Comparison of ENCODE assay signal across 2 cellular contexts in genomic region chr2:73985318-73986084, GRCh38.
TF ChIP-seq lines count a peak whose summit lies in the region.

No MANE protein-coding gene starts in this region.

TF ChIP-seq in IMR-90, 13 proteins besides CTCF, POLR2A, EP300 and RAD21:
- TF ChIP-seq MXI1 (IDR thresholded peaks at IDR 0.05; ENCODE audit: borderline replicate concordance, low read depth, low read length), result no peak
- TF ChIP-seq ELK1 (IDR thresholded peaks at IDR 0.05; ENCODE audit: borderline replicate concordance, low read depth, low read length), result no peak
- TF ChIP-seq CHD1 (IDR thresholded peaks at IDR 0.05; ENCODE audit: low read depth, low read length), result no peak
- TF ChIP-seq RCOR1 (IDR thresholded peaks at IDR 0.05; ENCODE audit: insufficient replicate concordance, low read length), result no peak
- TF ChIP-seq USF2 (IDR thresholded peaks at IDR 0.05; ENCODE audit: low read depth, low read length), result no peak
- TF ChIP-seq CEBPB (IDR thresholded peaks at IDR 0.05; ENCODE audit: low read depth, low read length), result no peak
- no peak for TF ChIP-seq MAFK (IDR thresholded peaks at IDR 0.05; ENCODE audit: low read depth, low read length)
- no peak for TF ChIP-seq RFX5 (IDR thresholded peaks at IDR 0.05; ENCODE audit: low read depth, low read length)
- no peak for TF ChIP-seq NFE2L2 (IDR thresholded peaks at IDR 0.05; ENCODE audit: low read depth, low read length)
- TF ChIP-seq FOS (IDR thresholded peaks at IDR 0.05; ENCODE audit: low read depth, low read length), result no peak
- TF ChIP-seq SMC3 (IDR thresholded peaks at IDR 0.05; ENCODE audit: low read depth, low read length), result no peak
- TF ChIP-seq BHLHE40 (IDR thresholded peaks at IDR 0.05; ENCODE audit: low read depth, low read length), result no peak
- no peak for TF ChIP-seq MAZ (IDR thresholded peaks at IDR 0.05; ENCODE audit: borderline replicate concordance, low read depth, low read length)

TF ChIP-seq in WTC11, 78 proteins besides CTCF, POLR2A, EP300 and RAD21 (continued from another document):
- TF ChIP-seq ATF2 (CRISPR knock-in tag; IDR thresholded peaks at IDR 0.05; ENCODE audit: borderline replicate concordance, low read depth) (no peak), NR2C2 (CRISPR knock-in tag; IDR thresholded peaks at IDR 0.05) (no peak)
TF ChIP-seq in WTC11: peak in this region for 0.
